Comparison of ENCODE assay signal across 25 cellular contexts in the genomic region with DNA sequence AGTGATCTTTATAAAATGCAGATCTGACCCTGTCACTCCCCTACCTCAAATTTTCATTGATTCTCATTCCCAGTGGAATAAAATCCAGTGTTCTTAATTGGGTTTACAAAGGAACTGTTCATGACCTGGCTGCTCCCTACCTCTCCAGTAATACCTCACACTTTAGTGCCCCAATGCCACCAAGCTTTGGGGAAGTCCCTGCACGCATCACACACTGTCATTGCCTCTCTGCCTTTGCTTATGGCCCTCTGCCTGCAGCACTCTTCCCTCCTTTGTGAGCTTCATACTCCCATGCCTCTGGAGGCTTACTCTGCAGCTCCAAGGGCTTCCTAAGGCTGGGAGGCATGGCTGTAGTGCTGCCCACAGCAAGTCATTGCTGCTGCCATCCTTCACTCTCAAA. TPM values are rescaled to one million over a fixed set of nuclear protein-coding genes. Genes with fewer than 3 reads are reported as not detected.
DNase-seq lines count a peak whose midpoint lies in the region; ATAC-seq and TF ChIP-seq lines count a peak whose summit lies in the region.
"Had no signal": no experiment of that assay in that cellular context is flagged by ENCODE, and none has a peak within 500 bp of the region (broad histone marks: within the 10 kb centered on the region; RNA-seq: fewer than 3 reads in every experiment).

No MANE protein-coding gene starts in this region.

- ATAC-seq in activated naive CD8-positive, alpha-beta T cell treated with anti-CD3 and anti-CD28 coated beads, Interleukin-2, amount 50 U/mL, for 24 hours, result peak; percentile 54
- ATAC-seq in stimulated activated effector memory CD8-positive, alpha-beta T cell treated with anti-CD3 and anti-CD28 coated beads, Interleukin-12 subunit alpha, Interleukin-12 subunit beta, amount 100 ng/mL, for 72 hours, result peak; percentile 46
- ATAC-seq: A549, GM12878 had no signal

- H3K9me3 ChIP-seq in esophagus muscularis mucosa, result no peaks in the 10 kb centered on the region
- H3K9me3 ChIP-seq: A549, BE2C had no signal

- H3K4me3 ChIP-seq in esophagus muscularis mucosa, result no peak overlapping the region
- H3K4me3 ChIP-seq: A549; BLaER1 treated with 17β-estradiol and CSF1 and Interleukin-3, amounts not matched to agents 10 nM and 100 nM; GM12878; GM23248 had no signal

- H3K4me1 ChIP-seq in esophagus muscularis mucosa, result no peaks in the 10 kb centered on the region
- H3K4me1 ChIP-seq: A549; BE2C; BLaER1 treated with 17β-estradiol and CSF1 and Interleukin-3, amounts not matched to agents 10 nM and 100 nM had no signal

- TF ChIP-seq CTCF in esophagus muscularis mucosa (IDR thresholded peaks at IDR 0.05), result no peak

- 91% methylated on average over 1 of the region's 1 CpG for whole genome bisulfite sequencing in esophagus muscularis mucosa

- H3K4me3 Mint-ChIP-seq in activated CD4-positive, alpha-beta T cell treated with anti-CD3 and anti-CD28 coated beads, Interleukin-2, amount 10 ng/mL, durations not matched to agents 24 days and 14 days, result no peak overlapping the region
- H3K4me3 Mint-ChIP-seq in activated naive CD8-positive, alpha-beta T cell treated with anti-CD3 and anti-CD28 coated beads, Interleukin-2, amount 50 U/mL, for 24 hours, result no peak overlapping the region
- H3K4me3 Mint-ChIP-seq in activated naive CD8-positive, alpha-beta T cell treated with anti-CD3 and anti-CD28 coated beads for 36 hours, result no peak overlapping the region
- no peak overlapping the region for H3K4me3 Mint-ChIP-seq in stimulated activated effector memory CD8-positive, alpha-beta T cell treated with anti-CD3 and anti-CD28 coated beads, Interleukin-12 subunit alpha, Interleukin-12 subunit beta, amount 100 ng/mL, for 72 hours
- H3K4me3 Mint-ChIP-seq: CD14-positive monocyte; CD4-positive, alpha-beta T cell; CD8-positive, alpha-beta memory T cell had no signal

- peak; percentile 7 for DNase-seq in activated CD4-positive, alpha-beta T cell treated with anti-CD3 and anti-CD28 coated beads for 48 hours
- no peak for DNase-seq in activated CD4-positive, alpha-beta T cell treated with anti-CD3 and anti-CD28 coated beads, Interleukin-2, amount 10 ng/mL, durations not matched to agents 24 days and 14 days
- no peak for DNase-seq in activated naive CD8-positive, alpha-beta T cell treated with anti-CD3 and anti-CD28 coated beads, Interleukin-2, amount 50 U/mL, for 24 hours
- DNase-seq in activated naive CD8-positive, alpha-beta T cell treated with anti-CD3 and anti-CD28 coated beads for 36 hours, result no peak
- DNase-seq in esophagus muscularis mucosa (ENCODE audit: extremely low spot score), result peak; percentile 5
- DNase-seq in stimulated activated effector memory CD8-positive, alpha-beta T cell treated with anti-CD3 and anti-CD28 coated beads, Interleukin-12 subunit alpha, Interleukin-12 subunit beta, amount 100 ng/mL, for 72 hours (ENCODE audit: low spot score in 2 of 2), result peak in 1 of 2 donors; percentile 23
- no peak for DNase-seq in SK-N-DZ (ENCODE audit: low spot score)
- DNase-seq: 8988T; ACHN; AML-193; BE2C; CD4-positive, alpha-beta T cell; CD8-positive, alpha-beta memory T cell; DMS 273 treated with DMSO at 0.1 percent for 48 hours; DMS79; EL; GDM1; GM23248; H7; HCEC 1CT had no signal

- TF ChIP-seq EP300 in esophagus muscularis mucosa (IDR thresholded peaks at IDR 0.05), result no peak

- H3K9me3 Mint-ChIP-seq in activated CD4-positive, alpha-beta T cell treated with anti-CD3 and anti-CD28 coated beads, Interleukin-2, amount 10 ng/mL, durations not matched to agents 24 days and 14 days, result no peaks in the 10 kb centered on the region
- no peaks in the 10 kb centered on the region for H3K9me3 Mint-ChIP-seq in activated naive CD8-positive, alpha-beta T cell treated with anti-CD3 and anti-CD28 coated beads, Interleukin-2, amount 50 U/mL, for 24 hours
- H3K9me3 Mint-ChIP-seq in activated naive CD8-positive, alpha-beta T cell treated with anti-CD3 and anti-CD28 coated beads for 36 hours, result no peaks in the 10 kb centered on the region
- H3K9me3 Mint-ChIP-seq in stimulated activated effector memory CD8-positive, alpha-beta T cell treated with anti-CD3 and anti-CD28 coated beads, Interleukin-12 subunit alpha, Interleukin-12 subunit beta, amount 100 ng/mL, for 72 hours, result no peaks in the 10 kb centered on the region
- H3K9me3 Mint-ChIP-seq: CD4-positive, alpha-beta T cell had no signal

- peaks cover 2% of the 10 kb centered on the region for H3K4me1 Mint-ChIP-seq in activated CD4-positive, alpha-beta T cell treated with anti-CD3 and anti-CD28 coated beads, Interleukin-2, amount 10 ng/mL, durations not matched to agents 24 days and 14 days
- no peaks in the 10 kb centered on the region for H3K4me1 Mint-ChIP-seq in activated naive CD8-positive, alpha-beta T cell treated with anti-CD3 and anti-CD28 coated beads, Interleukin-2, amount 50 U/mL, for 24 hours
- H3K4me1 Mint-ChIP-seq in activated naive CD8-positive, alpha-beta T cell treated with anti-CD3 and anti-CD28 coated beads for 36 hours, result no peaks in the 10 kb centered on the region
- no peaks in the 10 kb centered on the region for H3K4me1 Mint-ChIP-seq in stimulated activated effector memory CD8-positive, alpha-beta T cell treated with anti-CD3 and anti-CD28 coated beads, Interleukin-12 subunit alpha, Interleukin-12 subunit beta, amount 100 ng/mL, for 72 hours
- H3K4me1 Mint-ChIP-seq: CD8-positive, alpha-beta memory T cell had no signal

- peaks cover 27% of the 10 kb centered on the region for H3K27me3 Mint-ChIP-seq in activated CD4-positive, alpha-beta T cell treated with anti-CD3 and anti-CD28 coated beads, Interleukin-2, amount 10 ng/mL, durations not matched to agents 24 days and 14 days
- H3K27me3 Mint-ChIP-seq in activated naive CD8-positive, alpha-beta T cell treated with anti-CD3 and anti-CD28 coated beads, Interleukin-2, amount 50 U/mL, for 24 hours, result peaks cover 18% of the 10 kb centered on the region
- peaks cover 11% of the 10 kb centered on the region for H3K27me3 Mint-ChIP-seq in activated naive CD8-positive, alpha-beta T cell treated with anti-CD3 and anti-CD28 coated beads for 36 hours

- H3K36me3 ChIP-seq in esophagus muscularis mucosa, result no peaks in the 10 kb centered on the region
- H3K36me3 ChIP-seq: BE2C; BLaER1 treated with 17β-estradiol and CSF1 and Interleukin-3, amounts not matched to agents 10 nM and 100 nM had no signal

- TF ChIP-seq POLR2A in esophagus muscularis mucosa (IDR thresholded peaks at IDR 0.05; ENCODE audit: low read depth), result no peak

- peaks cover 0 to 34% (median 0%) of the 10 kb centered on the region in 4 donors for H3K27me3 ChIP-seq in esophagus muscularis mucosa
- H3K27me3 ChIP-seq: BE2C; BLaER1 treated with 17β-estradiol and CSF1 and Interleukin-3, amounts not matched to agents 10 nM and 100 nM had no signal

- H3K27ac ChIP-seq in esophagus muscularis mucosa (replicated peaks in 1 of 4), result no peak overlapping the region
- H3K27ac ChIP-seq: A549; BLaER1 treated with 17β-estradiol and CSF1 and Interleukin-3, amounts not matched to agents 10 nM and 100 nM; GM23248 had no signal

- H3K27ac Mint-ChIP-seq in activated CD4-positive, alpha-beta T cell treated with anti-CD3 and anti-CD28 coated beads, Interleukin-2, amount 10 ng/mL, durations not matched to agents 24 days and 14 days, result no peak overlapping the region
- H3K27ac Mint-ChIP-seq in activated naive CD8-positive, alpha-beta T cell treated with anti-CD3 and anti-CD28 coated beads, Interleukin-2, amount 50 U/mL, for 24 hours, result no peak overlapping the region
- no peak overlapping the region for H3K27ac Mint-ChIP-seq in activated naive CD8-positive, alpha-beta T cell treated with anti-CD3 and anti-CD28 coated beads for 36 hours
- H3K27ac Mint-ChIP-seq in stimulated activated effector memory CD8-positive, alpha-beta T cell treated with anti-CD3 and anti-CD28 coated beads, Interleukin-12 subunit alpha, Interleukin-12 subunit beta, amount 100 ng/mL, for 72 hours, result no peak overlapping the region
- H3K27ac Mint-ChIP-seq: CD14-positive monocyte; CD4-positive, alpha-beta T cell; CD8-positive, alpha-beta memory T cell had no signal

- intact Hi-C loops in activated CD4-positive, alpha-beta T cell treated with anti-CD3 and anti-CD28 coated beads, Interleukin-2, amount 10 ng/mL, durations not matched to agents 24 days and 14 days (cut with micrococcal nuclease), result no loop called here
- intact Hi-C loops in esophagus muscularis mucosa (cut with DNase I), result no loop called here

- H3K36me3 Mint-ChIP-seq in activated CD4-positive, alpha-beta T cell treated with anti-CD3 and anti-CD28 coated beads, Interleukin-2, amount 10 ng/mL, durations not matched to agents 24 days and 14 days (ENCODE audit: low read depth), result no peaks in the 10 kb centered on the region
- no peaks in the 10 kb centered on the region for H3K36me3 Mint-ChIP-seq in activated naive CD8-positive, alpha-beta T cell treated with anti-CD3 and anti-CD28 coated beads, Interleukin-2, amount 50 U/mL, for 24 hours (ENCODE audit: low read depth)
- H3K36me3 Mint-ChIP-seq in activated naive CD8-positive, alpha-beta T cell treated with anti-CD3 and anti-CD28 coated beads for 36 hours, result no peaks in the 10 kb centered on the region
- H3K36me3 Mint-ChIP-seq in stimulated activated effector memory CD8-positive, alpha-beta T cell treated with anti-CD3 and anti-CD28 coated beads, Interleukin-12 subunit alpha, Interleukin-12 subunit beta, amount 100 ng/mL, for 72 hours, result no peaks in the 10 kb centered on the region
- H3K36me3 Mint-ChIP-seq: CD14-positive monocyte had no signal

RNA-seq across cellular contexts. Expression of a gene that starts 57.4 kb away (rescaled TPM):
- not detected in 2 replicates for total RNA-seq in activated CD4-positive, alpha-beta T cell treated with anti-CD3 and anti-CD28 coated beads, Interleukin-2, amount 10 ng/mL, durations not matched to agents 24 days and 14 days
- not detected for total RNA-seq in activated naive CD8-positive, alpha-beta T cell treated with anti-CD3 and anti-CD28 coated beads for 36 hours
- under 1 TPM in 2 of 4 donors, not detected in 2; 0.19 to 0.34 TPM for total RNA-seq in esophagus muscularis mucosa
- 0.09 and 0.41 TPM in 2 replicates for polyA plus RNA-seq in SK-N-DZ (2014; cell fraction: cytosol; rRNA removed)
- 0.30 and 1.5 TPM in 2 replicates for polyA plus RNA-seq in SK-N-DZ (2014; cell fraction: nucleus; rRNA removed)
- total RNA-seq: CD4-positive, alpha-beta T cell; CD8-positive, alpha-beta memory T cell; GM12878; GM23248; H1; H7 had no signal
- polyA plus RNA-seq: A549; CD14-positive monocyte; CD8-positive, alpha-beta memory T cell; GM23248; H1 had no signal

RNA-seq across cellular contexts. Expression of a gene that starts 58.7 kb away (rescaled TPM):
- 884 and 899 TPM in 2 replicates for total RNA-seq in activated CD4-positive, alpha-beta T cell treated with anti-CD3 and anti-CD28 coated beads, Interleukin-2, amount 10 ng/mL, durations not matched to agents 24 days and 14 days
- 100 to 1,000 TPM; 937 to 970 TPM for total RNA-seq in activated naive CD8-positive, alpha-beta T cell treated with anti-CD3 and anti-CD28 coated beads for 36 hours
- total RNA-seq in esophagus muscularis mucosa, result 10 to 100 TPM; 31.6 to 96.4 (median 62.8) TPM
- polyA plus RNA-seq in SK-N-DZ (2014; cell fraction: cytosol; rRNA removed), result 390 and 441 TPM in 2 replicates
- polyA plus RNA-seq in SK-N-DZ (2014; cell fraction: nucleus; rRNA removed), result 1,635 and 2,094 TPM in 2 replicates

Comparison
In these comparisons a context has a peak if more than half of its experiments do, and no peak if none do; other contexts are left out.
1. DNase-seq: peak in activated CD4-positive, alpha-beta T cell treated with anti-CD3 and anti-CD28 coated beads for 48 hours (single experiment) and esophagus muscularis mucosa (single experiment); none in activated CD4-positive, alpha-beta T cell treated with anti-CD3 and anti-CD28 coated beads, Interleukin-2, amount 10 ng/mL, durations not matched to agents 24 days and 14 days (single experiment), activated naive CD8-positive, alpha-beta T cell treated with anti-CD3 and anti-CD28 coated beads, Interleukin-2, amount 50 U/mL, for 24 hours (single experiment), activated naive CD8-positive, alpha-beta T cell treated with anti-CD3 and anti-CD28 coated beads for 36 hours (single experiment) and SK-N-DZ (single experiment).